8 cellular contexts compared by ENCODE assay signal in the genomic region with DNA sequence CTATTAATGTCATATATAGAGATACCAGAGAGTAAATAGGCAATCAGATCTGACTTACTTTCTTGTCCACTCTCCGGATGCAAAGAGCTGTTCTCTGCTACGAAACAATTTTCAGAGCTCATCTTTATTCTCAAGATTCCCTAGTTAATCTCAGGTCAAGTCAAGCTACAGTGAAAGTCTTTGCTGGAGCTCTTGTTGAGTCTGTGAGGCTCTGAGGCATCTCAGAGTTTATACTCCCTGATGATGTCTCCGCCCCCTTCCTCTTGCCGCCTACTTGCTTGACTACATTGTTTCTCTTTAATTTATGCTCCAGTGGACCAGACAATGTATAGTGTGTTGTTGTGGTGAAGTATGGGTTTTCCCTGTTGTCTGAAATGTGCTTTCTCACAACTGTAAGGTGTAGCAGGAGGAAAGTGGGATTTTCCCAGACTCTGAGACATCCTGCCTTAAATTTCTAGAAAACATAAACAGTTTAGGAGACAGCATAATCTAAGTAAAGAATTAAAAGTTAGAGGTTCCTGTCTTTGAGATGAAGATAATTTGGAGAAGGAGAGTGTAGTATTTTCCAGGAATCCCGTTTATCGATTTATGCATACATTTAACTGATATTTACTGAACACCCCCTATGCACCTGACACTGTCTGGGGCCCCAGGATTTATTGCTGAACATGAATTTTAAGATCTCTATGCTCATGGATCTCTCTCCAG. TPM values are rescaled to one million over a fixed set of nuclear protein-coding genes. Genes with fewer than 3 reads are reported as not detected.
DNase-seq lines count a peak whose midpoint lies in the region; ATAC-seq and TF ChIP-seq lines count a peak whose summit lies in the region.

A gene (minus strand): TSS at position 203 of the 708 bp plus-strand sequence. CDS start 81 bp downstream, at position 122.

- intact Hi-C loops in left cardiac atrium (cut with DNase I): no loop called here

- H3K27ac Mint-ChIP-seq in activated CD8-positive, alpha-beta memory T cell treated with anti-CD3 and anti-CD28 coated beads, Interleukin-2, amount 10 ng/mL, durations not matched to agents 7 days and 5 days: peak within 1 kb of the TSS; percentile 99
- H3K27ac Mint-ChIP-seq in stimulated activated naive B cell treated with anti-CD40 and anti-IgM and Interleukin-4, amounts not matched to agents 10 μg/mL and 1 μg/mL and 100 μg/mL, for 72 hours: peak within 1 kb of the TSS; percentile 94

- DNase-seq in left cardiac atrium: no peak
- no peak for DNase-seq in right atrium auricular region (ENCODE audit: low spot score)
- DNase-seq in activated CD8-positive, alpha-beta memory T cell treated with anti-CD3 and anti-CD28 coated beads, Interleukin-2, amount 10 ng/mL, durations not matched to agents 7 days and 5 days: peak; percentile 91
- peak; percentile 36 for DNase-seq in kidney glomerular epithelial cell (lab: John Stamatoyannopoulos, UW)
- peak; percentile 83 for DNase-seq in stimulated activated naive B cell treated with anti-CD40 and anti-IgM and Interleukin-4, amounts not matched to agents 10 μg/mL and 1 μg/mL and 100 μg/mL, for 72 hours
- DNase-seq in SKM-1 treated with dmso at 0.1 percent for 144 hours (lab: John Stamatoyannopoulos, UW; ENCODE audit: unreplicated experiment): no peak
- DNase-seq in H7: no peak

- no peaks in the 10 kb centered on the region for H3K9me3 Mint-ChIP-seq in activated CD8-positive, alpha-beta memory T cell treated with anti-CD3 and anti-CD28 coated beads, Interleukin-2, amount 10 ng/mL, durations not matched to agents 7 days and 5 days (ENCODE audit: low read depth)
- H3K9me3 Mint-ChIP-seq in stimulated activated naive B cell treated with anti-CD40 and anti-IgM and Interleukin-4, amounts not matched to agents 10 μg/mL and 1 μg/mL and 100 μg/mL, for 72 hours: peaks cover 0 to 2% of the 10 kb centered on the region in 2 donors

- TF ChIP-seq CTCF in right atrium auricular region (IDR thresholded peaks at IDR 0.05): no peak

- no peak within 1 kb of the TSS for H3K4me3 ChIP-seq in right atrium auricular region
- H3K4me3 ChIP-seq in H7 (ENCODE audit: insufficient read depth, low read depth, low read length): no peak within 1 kb of the TSS

- peak; percentile 62 to 68 for ATAC-seq in left cardiac atrium
- peak; percentile 54 for ATAC-seq in activated CD8-positive, alpha-beta memory T cell treated with anti-CD3 and anti-CD28 coated beads, Interleukin-2, amount 10 ng/mL, durations not matched to agents 7 days and 5 days
- peak; percentile 74 to 78 for ATAC-seq in stimulated activated naive B cell treated with anti-CD40 and anti-IgM and Interleukin-4, amounts not matched to agents 10 μg/mL and 1 μg/mL and 100 μg/mL, for 72 hours (replicated peaks)

- CTCF ChIA-PET in activated CD8-positive, alpha-beta memory T cell treated with anti-CD3 and anti-CD28 coated beads, Interleukin-2, amount 10 ng/mL, durations not matched to agents 7 days and 5 days (lab: Charles Lee): interaction anchor here (0.7 to 17.2 kb wide), 7 partner anchors 11 to 547 kb away, joined by 3 to 503 read pairs (median 4); a partner anchor contains a TSS

- peaks cover 49% of the 10 kb centered on the region for H3K4me1 Mint-ChIP-seq in activated CD8-positive, alpha-beta memory T cell treated with anti-CD3 and anti-CD28 coated beads, Interleukin-2, amount 10 ng/mL, durations not matched to agents 7 days and 5 days
- H3K4me1 Mint-ChIP-seq in stimulated activated naive B cell treated with anti-CD40 and anti-IgM and Interleukin-4, amounts not matched to agents 10 μg/mL and 1 μg/mL and 100 μg/mL, for 72 hours: peaks cover 32 to 58% of the 10 kb centered on the region in 2 donors

- no peaks in the 10 kb centered on the region for H3K27me3 Mint-ChIP-seq in activated CD8-positive, alpha-beta memory T cell treated with anti-CD3 and anti-CD28 coated beads, Interleukin-2, amount 10 ng/mL, durations not matched to agents 7 days and 5 days
- no peaks in the 10 kb centered on the region for H3K27me3 Mint-ChIP-seq in stimulated activated naive B cell treated with anti-CD40 and anti-IgM and Interleukin-4, amounts not matched to agents 10 μg/mL and 1 μg/mL and 100 μg/mL, for 72 hours

- H3K27me3 ChIP-seq in right atrium auricular region (no peaks in the 10 kb centered on the region), H7 (ENCODE audit: control insufficient read depth, insufficient read depth, low read length) (no peaks in the 10 kb centered on the region)

- H3K9me3 ChIP-seq in right atrium auricular region (no peaks in the 10 kb centered on the region), KOPT-K1 (ENCODE audit: insufficient read depth, low read length, poor library complexity, severe bottlenecking) (no peaks in the 10 kb centered on the region)

- H3K4me1 ChIP-seq in right atrium auricular region: no peaks in the 10 kb centered on the region

- H3K36me3 ChIP-seq in right atrium auricular region (no peaks in the 10 kb centered on the region), KOPT-K1 (ENCODE audit: insufficient read depth, low read length) (peaks cover 10% of the 10 kb centered on the region), H7 (replicated peaks; ENCODE audit: control insufficient read depth, insufficient read depth, low read length) (no peaks in the 10 kb centered on the region)

- H3K27ac ChIP-seq in right atrium auricular region (no peak within 1 kb of the TSS), KOPT-K1 (ENCODE audit: low read depth, low read length, poor library complexity, severe bottlenecking) (peak within 1 kb of the TSS; percentile 94)

- H3K4me3 Mint-ChIP-seq in activated CD8-positive, alpha-beta memory T cell treated with anti-CD3 and anti-CD28 coated beads, Interleukin-2, amount 10 ng/mL, durations not matched to agents 7 days and 5 days: peak within 1 kb of the TSS; percentile 99
- H3K4me3 Mint-ChIP-seq in stimulated activated naive B cell treated with anti-CD40 and anti-IgM and Interleukin-4, amounts not matched to agents 10 μg/mL and 1 μg/mL and 100 μg/mL, for 72 hours: peak within 1 kb of the TSS; percentile 88 to 91

- peaks cover 46% of the 10 kb centered on the region for H3K36me3 Mint-ChIP-seq in activated CD8-positive, alpha-beta memory T cell treated with anti-CD3 and anti-CD28 coated beads, Interleukin-2, amount 10 ng/mL, durations not matched to agents 7 days and 5 days
- peaks cover 12 to 30% of the 10 kb centered on the region in 2 donors for H3K36me3 Mint-ChIP-seq in stimulated activated naive B cell treated with anti-CD40 and anti-IgM and Interleukin-4, amounts not matched to agents 10 μg/mL and 1 μg/mL and 100 μg/mL, for 72 hours

RNA-seq across cellular contexts. Expression of the gene that starts here (rescaled TPM):
- total RNA-seq in left cardiac atrium (1 to 10 TPM; 1.7 to 2.9 TPM), right atrium auricular region (1 to 10 TPM; 1.7 to 2.6 TPM)
- total RNA-seq in activated CD8-positive, alpha-beta memory T cell treated with anti-CD3 and anti-CD28 coated beads, Interleukin-2, amount 10 ng/mL, durations not matched to agents 7 days and 5 days: 100 to 1,000 TPM in 1 of 2 experiments, 10 to 100 TPM in 1; 76.0 to 104 TPM
- total RNA-seq in H7 (2014; rRNA removed; shearing (Covaris generic)): not detected in 2 replicates

Comparison
In these comparisons a context has a peak if more than half of its experiments do, and no peak if none do; other contexts are left out.
1. RNA of the gene that starts here (total RNA-seq): 76.0 to 104 TPM in activated CD8-positive, alpha-beta memory T cell treated with anti-CD3 and anti-CD28 coated beads, Interleukin-2, amount 10 ng/mL, durations not matched to agents 7 days and 5 days; 1.7 to 2.9 TPM in left cardiac atrium, 1.7 to 2.6 TPM in right atrium auricular region and not detected in H7; every median in the first group is over 10 times any median in the second.
2. DNase-seq: peak in activated CD8-positive, alpha-beta memory T cell treated with anti-CD3 and anti-CD28 coated beads, Interleukin-2, amount 10 ng/mL, durations not matched to agents 7 days and 5 days (single experiment), kidney glomerular epithelial cell (single experiment) and stimulated activated naive B cell treated with anti-CD40 and anti-IgM and Interleukin-4, amounts not matched to agents 10 μg/mL and 1 μg/mL and 100 μg/mL, for 72 hours (single experiment); none in left cardiac atrium (single experiment), right atrium auricular region (single experiment), SKM-1 treated with dmso at 0.1 percent for 144 hours (single experiment) and H7 (single experiment).
3. Peak in every context shown above with its lines, with median percentiles within 50 percentile points of each other: ATAC-seq.